1 cellular context compared by ENCODE assay signal in genomic region chr2:231039821-231040364, GRCh38.
A peak's percentile ranks its signal among the peaks of the same experiment; 100 is the strongest.
TF ChIP-seq lines count a peak whose summit lies in the region.

No MANE protein-coding gene starts in this region.

TF ChIP-seq in HepG2, 621 proteins besides CTCF, POLR2A, EP300 and RAD21 (continued from another document and continues in another):
- TF ChIP-seq HOXA9 (CRISPR knock-in tag; IDR thresholded peaks at IDR 0.05; ENCODE audit: borderline replicate concordance) (no peak), RFX3 (CRISPR knock-in tag; IDR thresholded peaks at IDR 0.05) (no peak), ZNF75D (CRISPR knock-in tag; IDR thresholded peaks at IDR 0.05; ENCODE audit: borderline replicate concordance) (no peak), TAF1 (CRISPR knock-in tag; IDR thresholded peaks at IDR 0.05) (no peak; the same call in 1 of the 2 replicates), POGZ (CRISPR knock-in tag; IDR thresholded peaks at IDR 0.05) (no peak), ZUFSP (CRISPR knock-in tag; IDR thresholded peaks at IDR 0.05; ENCODE audit: borderline replicate concordance) (no peak), ZNF607 (CRISPR knock-in tag; IDR thresholded peaks at IDR 0.05; ENCODE audit: borderline replicate concordance) (no peak), ZNF224 (CRISPR knock-in tag; IDR thresholded peaks at IDR 0.05) (no peak), ZNF737 (CRISPR knock-in tag; IDR thresholded peaks at IDR 0.05; ENCODE audit: borderline replicate concordance) (no peak), BCLAF1 (IDR thresholded peaks at IDR 0.05) (no peak), GTF3A (CRISPR knock-in tag; conservative IDR thresholded peaks at IDR 0.05) (no peak), NFKBIZ (CRISPR knock-in tag; IDR thresholded peaks at IDR 0.05) (no peak), ZNF567 (CRISPR knock-in tag; IDR thresholded peaks at IDR 0.05; ENCODE audit: borderline replicate concordance) (no peak), JUNB (CRISPR knock-in tag; IDR thresholded peaks at IDR 0.05; ENCODE audit: borderline replicate concordance) (no peak), ZNF589 (CRISPR knock-in tag; conservative IDR thresholded peaks at IDR 0.05) (no peak), CHD4 (IDR thresholded peaks at IDR 0.05; ENCODE audit: borderline replicate concordance, low read length) (peak; percentile 81), MTA3 (CRISPR knock-in tag; IDR thresholded peaks at IDR 0.05) (no peak), ZNF773 (CRISPR knock-in tag; IDR thresholded peaks at IDR 0.05; ENCODE audit: borderline replicate concordance) (no peak), JDP2 (CRISPR knock-in tag; IDR thresholded peaks at IDR 0.05; ENCODE audit: borderline replicate concordance) (no peak), MXD1 (CRISPR knock-in tag; IDR thresholded peaks at IDR 0.05) (no peak), HOMEZ (CRISPR knock-in tag; IDR thresholded peaks at IDR 0.05; ENCODE audit: low read depth) (0 out of 2 replicates have a peak, but pooled peaks have one; percentile 22), EZH2 (conservative IDR thresholded peaks at IDR 0.05; ENCODE audit: low read depth, low read length) (no peak), TGIF2 (CRISPR knock-in tag; IDR thresholded peaks at IDR 0.05) (peak; percentile 56; the same call in 1 of the 2 replicates), ZFX (CRISPR knock-in tag; IDR thresholded peaks at IDR 0.05; ENCODE audit: low read depth) (peak; percentile 39; the same call in 1 of the 2 replicates), ZNF614 (CRISPR knock-in tag; IDR thresholded peaks at IDR 0.05; ENCODE audit: borderline replicate concordance) (no peak), ZNF136 (CRISPR knock-in tag; IDR thresholded peaks at IDR 0.05; ENCODE audit: low read depth) (no peak), REL (CRISPR knock-in tag; conservative IDR thresholded peaks at IDR 0.05) (no peak), ZNF253 (CRISPR knock-in tag; IDR thresholded peaks at IDR 0.05; ENCODE audit: borderline replicate concordance) (no peak), FUBP1 (CRISPR knock-in tag; IDR thresholded peaks at IDR 0.05; ENCODE audit: borderline replicate concordance) (no peak), AFF4 (CRISPR knock-in tag; IDR thresholded peaks at IDR 0.05) (no peak), POGK (CRISPR knock-in tag; conservative IDR thresholded peaks at IDR 0.05) (no peak; the same call in 1 of the 2 replicates), ZBTB1 (CRISPR knock-in tag; IDR thresholded peaks at IDR 0.05; ENCODE audit: borderline replicate concordance) (no peak), ZNF354B (CRISPR knock-in tag; IDR thresholded peaks at IDR 0.05) (no peak), ZNF784 (CRISPR knock-in tag; IDR thresholded peaks at IDR 0.05; ENCODE audit: borderline replicate concordance) (no peak), HES4 (CRISPR knock-in tag; IDR thresholded peaks at IDR 0.05; ENCODE audit: borderline replicate concordance) (no peak), FOXO4 (CRISPR knock-in tag; conservative IDR thresholded peaks at IDR 0.05) (no peak), ZNF281 (CRISPR knock-in tag; IDR thresholded peaks at IDR 0.05; ENCODE audit: borderline replicate concordance) (no peak), ZSCAN22 (CRISPR knock-in tag; IDR thresholded peaks at IDR 0.05) (no peak)
